Comparison of ENCODE assay signal across 17 cellular contexts in genomic region chr5:113354056-113354455, GRCh38.
DNase-seq lines count a peak whose midpoint lies in the region; TF ChIP-seq lines count a peak whose summit lies in the region.
"Had no signal": no experiment of that assay in that cellular context is flagged by ENCODE, and none has a peak within 500 bp of the region (broad histone marks: within the 10 kb centered on the region; RNA-seq: fewer than 3 reads in every experiment).

No MANE protein-coding gene starts in this region.

- no peak overlapping the region for H2AFZ ChIP-seq in mammary epithelial cell (ENCODE audit: low read depth, low read length)

- H3K4me3 ChIP-seq in mammary epithelial cell (replicated peaks in 1 of 3; ENCODE audit: insufficient read depth in 1 of 3, low read depth in 2 of 3, low read length in 3 of 3) (no peak overlapping the region), mesendoderm (ENCODE audit: low read length) (no peak overlapping the region)
- H3K4me3 ChIP-seq: MG63, SJCRH30 had no signal

- H3K27ac ChIP-seq in mammary epithelial cell (ENCODE audit: insufficient read depth, low read depth, low read length) (no peak overlapping the region), mesendoderm (ENCODE audit: low read depth, low read length) (no peak overlapping the region)
- H3K27ac ChIP-seq: SJCRH30 had no signal

- no peak overlapping the region for H2BK5ac ChIP-seq in mesendoderm (ENCODE audit: low read length)

- H3K18ac ChIP-seq in mesendoderm (ENCODE audit: low read length), result no peak overlapping the region

- no peak overlapping the region for H2BK15ac ChIP-seq in mesendoderm (replicated peaks; ENCODE audit: low read depth)

- H3K27me3 ChIP-seq in mammary epithelial cell (ENCODE audit: insufficient read depth, low read length) (no peaks in the 10 kb centered on the region), mesendoderm (ENCODE audit: insufficient read depth, low read length, poor library complexity) (no peaks in the 10 kb centered on the region)
- H3K27me3 ChIP-seq: SJCRH30 had no signal

- dilution Hi-C loops in mammary epithelial cell (cut with HindIII; ENCODE audit: low sequenced_read_pairs), result no loop called here

- in situ Hi-C loops in Caki2 (cut with HindIII; ENCODE audit: low pct_unique_long_range_greater_than_20kb, low sequenced_read_pairs) (no loop called here), mammary epithelial cell (cut with MboI; ENCODE audit: low sequenced_read_pairs in 2 of 2) (no loop called here)

- no peak overlapping the region for H3K4ac ChIP-seq in mesendoderm (ENCODE audit: low read depth, low read length)

- H3K9ac ChIP-seq in mammary epithelial cell (ENCODE audit: insufficient read depth, low read length) (no peak overlapping the region), mesendoderm (ENCODE audit: low read length) (no peak overlapping the region)

- H3K56ac ChIP-seq in mesendoderm (ENCODE audit: low read length), result no peak overlapping the region

- H4K20me1 ChIP-seq in mammary epithelial cell (ENCODE audit: insufficient read depth, low read length), result no peaks in the 10 kb centered on the region

- no peak overlapping the region for H2AK5ac ChIP-seq in mesendoderm (ENCODE audit: low read length)

- 22% methylated on average over 1 of the region's 1 CpG for WGBS in mammary epithelial cell (ENCODE audit: low coverage, missing lambda C conversion rate)
- no CpG with 5 or more reads among the region's 1 CpG for WGBS in mesendoderm (ENCODE audit: extremely low coverage, insufficient coverage, low lambda C conversion rate)

- no peak overlapping the region for H4K5ac ChIP-seq in mesendoderm (ENCODE audit: low read length)

- no peaks in the 10 kb centered on the region for H3K9me3 ChIP-seq in mammary epithelial cell (replicated peaks; ENCODE audit: insufficient read depth, low read length)
- H3K9me3 ChIP-seq: MG63, SJCRH30 had no signal

- intact Hi-C loops in mammary epithelial cell (cut with micrococcal nuclease), result no loop called here

- no peak overlapping the region for H2BK120ac ChIP-seq in mesendoderm (ENCODE audit: low read depth, low read length)

- H3K79me1 ChIP-seq in mesendoderm (ENCODE audit: low read length), result no peaks in the 10 kb centered on the region

- DNase-seq in Caki2 (ENCODE audit: low read depth) (peak; percentile 6), HPDE6-E6E7 (ENCODE audit: extremely low spot score) (peak; percentile 22), mammary epithelial cell (peak; percentile 71), kidney tubule cell (ENCODE audit: low spot score) (peak; percentile 74), SKM-1 (lab: John Stamatoyannopoulos, UW; ENCODE audit: unreplicated experiment) (no peak), mesendoderm (no peak), amygdala (lab: John Stamatoyannopoulos, UW) (no peak)
- DNase-seq in activated CD4-positive, alpha-beta T cell treated with anti-CD3 and anti-CD28 coated beads for 48 hours, result no peak
- DNase-seq: CD8-positive, alpha-beta T cell; HFFc6; KG1; MG63; NCI-H1105; NCI-H1694 treated with DMSO at 0.1 percent for 48 hours; NCI-H2171; NCI-H774; SJCRH30 had no signal

- no peak for TF ChIP-seq CTCF in mammary epithelial cell (conservative IDR thresholded peaks at IDR 0.05 in 1 of 2, IDR thresholded peaks at IDR 0.05 in 1 of 2; ENCODE audit: extremely low read depth in 1 of 2, insufficient read depth in 1 of 2, low read depth in 1 of 2, low read length in 2 of 2)

- H3K79me2 ChIP-seq in mammary epithelial cell (ENCODE audit: insufficient read depth, low read length), result no peaks in the 10 kb centered on the region
- H3K79me2 ChIP-seq in mesendoderm (ENCODE audit: control insufficient read depth, insufficient read depth, low read length), result no peaks in the 10 kb centered on the region

- H3K4me1 ChIP-seq in mammary epithelial cell (ENCODE audit: insufficient read depth, low read length), result peaks cover 6% of the 10 kb centered on the region
- no peaks in the 10 kb centered on the region for H3K4me1 ChIP-seq in mesendoderm (ENCODE audit: control insufficient read depth, low read depth, low read length)

- no TSS peak for BruUV-seq in mammary epithelial cell (replicated peaks; lab: Mats Ljungman, UMichigan)

- H4K8ac ChIP-seq in mesendoderm (ENCODE audit: low read depth, low read length), result no peak overlapping the region

- CTCF ChIA-PET in mammary epithelial cell (lab: Charles Lee; ENCODE audit: low non-redundant PET), result no interaction called here

- H3K36me3 ChIP-seq in mammary epithelial cell (ENCODE audit: insufficient read depth, low read length) (no peaks in the 10 kb centered on the region), mesendoderm (ENCODE audit: control insufficient read depth, insufficient read depth, low read length) (no peaks in the 10 kb centered on the region)
- H3K36me3 ChIP-seq: MG63, SJCRH30 had no signal

- no peak overlapping the region for H3K23ac ChIP-seq in mesendoderm (ENCODE audit: low read length)

- H3K4me2 ChIP-seq in mammary epithelial cell (ENCODE audit: insufficient read depth, low read depth, low read length), result no peak overlapping the region
- H3K4me2 ChIP-seq in mesendoderm (ENCODE audit: low read length), result no peak overlapping the region

Comparison
In these comparisons a context has a peak if more than half of its experiments do, and no peak if none do; other contexts are left out.
1. DNase-seq: peak in Caki2 (single experiment), HPDE6-E6E7 (single experiment), mammary epithelial cell (single experiment) and kidney tubule cell (single experiment); none in SKM-1 (single experiment), mesendoderm (single experiment), amygdala (0 of 56) and activated CD4-positive, alpha-beta T cell treated with anti-CD3 and anti-CD28 coated beads for 48 hours (single experiment).